ENCODE assay signal across 19 cellular contexts in the genomic region with DNA sequence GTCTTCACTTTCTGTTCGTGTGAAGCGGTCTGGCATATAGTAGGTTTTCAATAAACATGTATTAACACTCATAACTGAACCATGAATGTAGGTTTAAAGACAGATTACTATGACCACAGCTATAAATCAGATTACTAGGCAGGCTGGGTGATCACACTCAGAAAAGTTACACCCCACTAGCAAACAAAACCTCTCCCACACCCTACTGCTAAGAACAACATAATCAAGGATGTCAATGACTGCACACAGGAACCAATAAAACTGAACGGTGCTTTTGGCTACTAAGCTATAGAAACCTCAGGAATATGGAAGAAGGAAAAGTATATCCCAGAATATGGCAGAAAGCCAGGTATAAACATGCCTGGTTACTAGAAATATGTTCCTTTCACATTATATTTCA.
"Had no signal": no experiment of that assay in that cellular context is flagged by ENCODE, and none has a peak within 500 bp of the region (broad histone marks: within the 10 kb centered on the region; RNA-seq: fewer than 3 reads in every experiment).

No MANE protein-coding gene starts in this region.

- DNase-seq: KBM-7, MV-4-11, NCI-H1048, NCI-H1105, NCI-H1417, NCI-H1436 treated with DMSO at 0.1 percent for 48 hours, NCI-H1694, NCI-H187 treated with DMSO at 0.1 percent for 48 hours, NCI-H2029 treated with DMSO at 0.1 percent for 48 hours, NCI-H2171 treated with DMSO at 0.1 percent for 48 hours, NCI-H2227 treated with DMSO at 0.1 percent for 48 hours, NCI-H510A, NCI-H524 treated with DMSO at 0.1 percent for 48 hours, NCI-H774, Right ventricle myocardium superior, RPMI8226, SK-N-SH, SW 1271 had no signal

- FAIRE-seq: RCC 7860 had no signal

- H3K9me3 ChIP-seq: SK-N-SH had no signal

- H3K9ac ChIP-seq: SK-N-SH had no signal
